ENCODE assay signal across 8 cellular contexts in genomic region chr20:38433304-38433972, GRCh38. TPM values are rescaled to one million over a fixed set of nuclear protein-coding genes. Genes with fewer than 3 reads are reported as not detected.
DNase-seq lines count a peak whose midpoint lies in the region; ATAC-seq and TF ChIP-seq lines count a peak whose summit lies in the region.

No MANE protein-coding gene starts in this region.

- H3K27ac ChIP-seq in HUES64 (ENCODE audit: low read depth, low read length) (no peak overlapping the region), brain microvascular endothelial cell (peak overlapping the region; percentile 96), mucosa of rectum (ENCODE audit: low read depth in 2 of 2, low read length in 2 of 2) (no peak overlapping the region)

- H3K27me3 ChIP-seq in BE2C (no peaks in the 10 kb centered on the region), HUES64 (ENCODE audit: insufficient read depth, low read length) (no peaks in the 10 kb centered on the region), brain microvascular endothelial cell (replicated peaks) (no peaks in the 10 kb centered on the region), mucosa of rectum (ENCODE audit: control insufficient read depth in 2 of 2, insufficient read depth in 2 of 2, low read length in 2 of 2) (no peaks in the 10 kb centered on the region)

- H3K4me3 ChIP-seq in BE2C (ENCODE audit: low read depth, low read length): peak overlapping the region; percentile 100
- H3K4me3 ChIP-seq in HUES64 (ENCODE audit: low read length): peak overlapping the region; percentile 99
- peak overlapping the region; percentile 98 for H3K4me3 ChIP-seq in brain microvascular endothelial cell (ENCODE audit: low read depth, low read length)
- peak overlapping the region; percentile 85 to 89 for H3K4me3 ChIP-seq in mucosa of rectum (ENCODE audit: low read length in 2 of 2)

- H3K9ac ChIP-seq in HUES64 (ENCODE audit: low read depth, low read length): peak overlapping the region; percentile 99
- H3K9ac ChIP-seq in mucosa of rectum (ENCODE audit: low read depth in 1 of 2, low read length in 2 of 2): peak overlapping the region in 1 of 2 donors; percentile 87

- in situ Hi-C loops in brain microvascular endothelial cell (cut with HindIII; ENCODE audit: low pct_ligation_motif_present, low sequenced_read_pairs): no loop called here

- H3K4me1 ChIP-seq in BE2C: no peaks in the 10 kb centered on the region; the same call in 1 of the 2 replicates
- H3K4me1 ChIP-seq in HUES64 (ENCODE audit: insufficient read depth, low read length): no peaks in the 10 kb centered on the region
- H3K4me1 ChIP-seq in mucosa of rectum (ENCODE audit: control insufficient read depth in 2 of 2, insufficient read depth in 2 of 2, low read length in 2 of 2): peaks cover 10 to 15% of the 10 kb centered on the region in 2 donors

- TF ChIP-seq CTCF in BE2C (IDR thresholded peaks at IDR 0.05; ENCODE audit: low read depth, low read length) (no peak), brain microvascular endothelial cell (IDR thresholded peaks at IDR 0.05; ENCODE audit: low read depth, low read length, missing control alignments) (no peak)

- WGBS in HUES64: 87% methylated on average over 9 of the region's 9 CpGs

- H3K36me3 ChIP-seq in BE2C: peaks cover 66% of the 10 kb centered on the region
- peaks cover 61% of the 10 kb centered on the region for H3K36me3 ChIP-seq in HUES64 (ENCODE audit: insufficient read depth, low read length)
- peaks cover 59% of the 10 kb centered on the region for H3K36me3 ChIP-seq in brain microvascular endothelial cell (replicated peaks)
- peaks cover 37 to 42% of the 10 kb centered on the region in 2 donors for H3K36me3 ChIP-seq in mucosa of rectum (ENCODE audit: control insufficient read depth in 2 of 2, insufficient read depth in 2 of 2, low read length in 2 of 2)

- DNase-seq in BE2C (no peak), brain microvascular endothelial cell (no peak), NCI-H69 (lab: John Stamatoyannopoulos, UW) (no peak), COR-L47 (lab: John Stamatoyannopoulos, UW) (no peak)

- ATAC-seq in GM18868 (IDR thresholded peaks at IDR 0.05; ENCODE audit: unreplicated experiment): no peak
- no peak for ATAC-seq in GM19397 (IDR thresholded peaks at IDR 0.05; ENCODE audit: unreplicated experiment)

- H3K9me3 ChIP-seq in BE2C (no peaks in the 10 kb centered on the region), HUES64 (ENCODE audit: insufficient read depth, low read depth, low read length) (no peaks in the 10 kb centered on the region), mucosa of rectum (ENCODE audit: control insufficient read depth in 2 of 2, low read length in 2 of 2) (no peaks in the 10 kb centered on the region)

RNA-seq across cellular contexts. Expression of gene SNHG17, which starts 1.7 kb away (rescaled TPM):
- 150 TPM for polyA plus RNA-seq in BE2C (2012; ENCODE audit: insufficient read depth, insufficient read length, low read depth)
- 107 TPM for polyA plus RNA-seq in HUES64 (2013, experiment 1 of 2)
- polyA plus RNA-seq in HUES64 (2013, experiment 2 of 2): 105 TPM

RNA-seq across cellular contexts. Expression of gene RALGAPB, which starts 39.2 kb away (rescaled TPM):
- polyA plus RNA-seq in BE2C (2012; ENCODE audit: insufficient read depth, insufficient read length, low read depth): 25.5 TPM
- 19.0 TPM for polyA plus RNA-seq in HUES64 (2013, experiment 1 of 2)
- 18.3 TPM for polyA plus RNA-seq in HUES64 (2013, experiment 2 of 2)
